ENCODE assay signal across 11 cellular contexts in the genomic region with DNA sequence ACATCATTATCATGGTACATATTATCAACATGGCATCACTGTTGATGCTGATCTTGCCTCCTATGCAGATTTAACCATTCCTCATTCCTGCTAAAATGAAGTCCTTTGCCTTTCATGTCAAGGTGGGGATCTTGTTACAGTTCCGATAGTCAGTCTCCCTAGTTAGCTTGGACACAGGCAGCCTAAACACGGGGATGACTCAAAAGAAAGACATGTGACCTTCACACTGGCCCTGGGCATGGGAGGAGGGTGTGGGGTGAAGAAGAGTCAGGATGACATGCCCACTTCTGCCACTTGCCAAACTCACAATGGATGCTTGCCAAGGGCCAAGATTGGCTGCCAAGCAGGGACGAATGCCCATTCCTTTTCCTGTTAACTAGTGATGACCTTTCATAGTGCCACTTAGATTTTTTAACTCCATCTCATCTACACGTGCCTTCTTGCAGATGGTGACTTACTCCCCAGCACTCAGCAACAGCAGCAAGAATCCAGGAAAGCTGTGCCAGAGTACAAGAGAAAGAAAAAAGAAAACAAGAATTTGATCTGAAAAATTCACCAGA. TPM values are rescaled to one million over a fixed set of nuclear protein-coding genes. Genes with fewer than 3 reads are reported as not detected.
DNase-seq lines count a peak whose midpoint lies in the region; ATAC-seq, FAIRE-seq and TF ChIP-seq lines count a peak whose summit lies in the region.
"Had no signal": no experiment of that assay in that cellular context is flagged by ENCODE, and none has a peak within 500 bp of the region (broad histone marks: within the 10 kb centered on the region; RNA-seq: fewer than 3 reads in every experiment).

No MANE protein-coding gene starts in this region.

- H3K36me3 ChIP-seq in K562 (ENCODE audit: control insufficient read depth, insufficient read depth, low read length) (no peaks in the 10 kb centered on the region), thoracic aorta (no peaks in the 10 kb centered on the region)

- H3K9ac ChIP-seq in K562 (ENCODE audit: insufficient read depth in 1 of 2, low read depth in 2 of 2, low read length in 2 of 2) = no peak overlapping the region

- H3K9me3 ChIP-seq in K562 (replicated peaks; ENCODE audit: control insufficient read depth, insufficient read depth, low read depth, low read length) (no peaks in the 10 kb centered on the region; the same call in 1 of the 2 replicates), thoracic aorta (no peaks in the 10 kb centered on the region)

- no peaks in the 10 kb centered on the region for H4K20me1 ChIP-seq in K562 (replicated peaks; ENCODE audit: control insufficient read depth, insufficient read depth, low read length)

- H3K27ac ChIP-seq in K562 (ENCODE audit: extremely low read depth, low read depth, low read length) (no peak overlapping the region), thoracic aorta (peak overlapping the region in 1 of 2 donors; percentile 14)

- in situ Hi-C loops in K562 (cut with MboI) = no loop called here

- no peak for TF ChIP-seq POLR2A in K562 (conservative IDR thresholded peaks at IDR 0.05)

- CTCF ChIA-PET in K562 (lab: Yijun Ruan, JAX; ENCODE audit: low intra/inter-chr PET ratio) = no interaction called here
- CTCF ChIA-PET in activated CD8-positive, alpha-beta T cell treated with anti-CD3 and anti-CD28 coated beads for 36 hours (lab: Charles Lee) = no interaction called here

- no peak overlapping the region for H3K27ac Mint-ChIP-seq in type B pancreatic cell
- no peak overlapping the region for H3K27ac Mint-ChIP-seq in activated CD8-positive, alpha-beta T cell treated with anti-CD3 and anti-CD28 coated beads for 36 hours
- H3K27ac Mint-ChIP-seq: activated CD4-positive, alpha-beta T cell treated with anti-CD3 and anti-CD28 coated beads, Interleukin-2, amount 10 ng/mL, durations not matched to agents 24 days and 14 days; naive thymus-derived CD8-positive, alpha-beta T cell had no signal

- FAIRE-seq in K562 (lab: Jason Lieb, UNC) = no peak

- H3K4me1 ChIP-seq in K562 (replicated peaks in 1 of 2; ENCODE audit: control insufficient read depth in 2 of 2, insufficient read depth in 2 of 2, low read length in 2 of 2) (peaks cover 0 to 3% of the 10 kb centered on the region in 2 experiments; a peak in 2 of 5 replicates), thoracic aorta (ENCODE audit: control insufficient read depth in 1 of 2, low read depth in 2 of 2) (peaks cover 6 to 24% of the 10 kb centered on the region in 2 donors)

- no peak for ATAC-seq in K562
- peak; percentile 97 for ATAC-seq in left ventricle myocardium superior
- peak; percentile 25 for ATAC-seq in thoracic aorta (ENCODE audit: insufficient number of reproducible peaks, low FRiP score, low read depth)
- ATAC-seq in activated CD8-positive, alpha-beta T cell treated with anti-CD3 and anti-CD28 coated beads for 36 hours = no peak
- ATAC-seq: naive thymus-derived CD8-positive, alpha-beta T cell had no signal

- no peaks in the 10 kb centered on the region for H3K79me2 ChIP-seq in K562 (ENCODE audit: control insufficient read depth, insufficient read depth, low read length)

- TF ChIP-seq EP300 in Ishikawa (IDR thresholded peaks at IDR 0.05; ENCODE audit: borderline replicate concordance) (no peak), K562 (IDR thresholded peaks at IDR 0.05; ENCODE audit: low read length) (no peak)

- H3K4me1 Mint-ChIP-seq in type B pancreatic cell (ENCODE audit: unreplicated experiment) = peaks cover 9% of the 10 kb centered on the region
- H3K4me1 Mint-ChIP-seq in activated CD8-positive, alpha-beta T cell treated with anti-CD3 and anti-CD28 coated beads for 36 hours (ENCODE audit: low read depth) = no peaks in the 10 kb centered on the region

- intact Hi-C loops in K562 (cut with micrococcal nuclease) (no loop called here), left ventricle myocardium superior (cut with micrococcal nuclease) (no loop called here)
- intact Hi-C loops in activated CD8-positive, alpha-beta T cell treated with anti-CD3 and anti-CD28 coated beads for 36 hours (cut with micrococcal nuclease) = no loop called here

- TF ChIP-seq RAD21 in Ishikawa (IDR thresholded peaks at IDR 0.05; ENCODE audit: low read depth) (no peak), K562 (CRISPR knock-in tag; conservative IDR thresholded peaks at IDR 0.05 in 1 of 2, IDR thresholded peaks at IDR 0.05 in 1 of 2) (no peak)

- H3K27me3 ChIP-seq in K562 (ENCODE audit: control insufficient read depth in 2 of 2, insufficient read depth in 2 of 2, low read length in 2 of 2) (peaks cover 0 to 8% of the 10 kb centered on the region in 2 experiments; a peak in 1 of 5 replicates), thoracic aorta (replicated peaks; ENCODE audit: insufficient read depth) (no peaks in the 10 kb centered on the region)

- H3K4me2 ChIP-seq in K562 (ENCODE audit: insufficient read depth, low read length) = no peak overlapping the region

- TF ChIP-seq CTCF in K562 (IDR thresholded peaks at IDR 0.05 in 2 of 3, conservative IDR thresholded peaks at IDR 0.05 in 1 of 3; ENCODE audit: insufficient read depth in 2 of 3, low read depth in 1 of 3, low read length in 3 of 3) (no peak), thoracic aorta (IDR thresholded peaks at IDR 0.05) (no peak), type B pancreatic cell (conservative IDR thresholded peaks at IDR 0.05) (no peak)
- TF ChIP-seq CTCF in activated CD8-positive, alpha-beta T cell treated with anti-CD3 and anti-CD28 coated beads for 36 hours (IDR thresholded peaks at IDR 0.05) = no peak

- no TSS peak for BruUV-seq in K562 (replicated peaks; lab: Mats Ljungman, UMichigan)

- H3K4me3 ChIP-seq in K562 (no peak overlapping the region), thoracic aorta (peak overlapping the region; percentile 18)

- H3K9me1 ChIP-seq in K562 (ENCODE audit: control insufficient read depth, insufficient read depth, low read length) = no peaks in the 10 kb centered on the region

- POLR2A ChIA-PET in K562 (lab: Yijun Ruan, JAX) = no interaction called here
- POLR2A ChIA-PET in activated CD8-positive, alpha-beta T cell treated with anti-CD3 and anti-CD28 coated beads for 36 hours (lab: Charles Lee) = no interaction called here

- DNase-seq in K562 (ENCODE audit: extremely low read depth in 1 of 4, low spot score in 3 of 4) (no peak), left ventricle myocardium superior (peak; percentile 80), thoracic aorta (ENCODE audit: low spot score) (no peak), type B pancreatic cell (ENCODE audit: extremely low spot score, unreplicated experiment) (no peak), mesenteric fat pad (ENCODE audit: low spot score) (no peak)
- DNase-seq in activated CD4-positive, alpha-beta T cell treated with anti-CD3 and anti-CD28 coated beads, Interleukin-2, amount 50 U/mL, for 48 hours = no peak
- no peak for DNase-seq in activated CD8-positive, alpha-beta T cell treated with anti-CD3 and anti-CD28 coated beads for 36 hours
- DNase-seq: activated CD4-positive, alpha-beta T cell treated with anti-CD3 and anti-CD28 coated beads, Interleukin-2, amount 10 ng/mL, durations not matched to agents 24 days and 14 days; naive thymus-derived CD8-positive, alpha-beta T cell; NCI-H2227 treated with DMSO at 0.1 percent for 48 hours had no signal

- no peaks in the 10 kb centered on the region for H3K9me3 Mint-ChIP-seq in type B pancreatic cell
- H3K9me3 Mint-ChIP-seq in activated CD8-positive, alpha-beta T cell treated with anti-CD3 and anti-CD28 coated beads for 36 hours = no peaks in the 10 kb centered on the region
- H3K9me3 Mint-ChIP-seq: activated CD4-positive, alpha-beta T cell treated with anti-CD3 and anti-CD28 coated beads, Interleukin-2, amount 10 ng/mL, durations not matched to agents 24 days and 14 days; naive thymus-derived CD8-positive, alpha-beta T cell had no signal

- no peaks in the 10 kb centered on the region for H3K36me3 Mint-ChIP-seq in type B pancreatic cell
- no peaks in the 10 kb centered on the region for H3K36me3 Mint-ChIP-seq in activated CD8-positive, alpha-beta T cell treated with anti-CD3 and anti-CD28 coated beads for 36 hours (ENCODE audit: low read depth)
- H3K36me3 Mint-ChIP-seq: naive thymus-derived CD8-positive, alpha-beta T cell had no signal

- WGBS in K562 (ENCODE audit: insufficient coverage, low coverage, missing lambda C conversion rate) = 9% methylated on average over 4 of the region's 4 CpGs

- H3K4me3 Mint-ChIP-seq in type B pancreatic cell = no peak overlapping the region
- no peak overlapping the region for H3K4me3 Mint-ChIP-seq in activated CD8-positive, alpha-beta T cell treated with anti-CD3 and anti-CD28 coated beads for 36 hours
- H3K4me3 Mint-ChIP-seq: activated CD4-positive, alpha-beta T cell treated with anti-CD3 and anti-CD28 coated beads, Interleukin-2, amount 10 ng/mL, durations not matched to agents 24 days and 14 days; naive thymus-derived CD8-positive, alpha-beta T cell had no signal

- H2AFZ ChIP-seq in K562 (ENCODE audit: low read depth, low read length) = no peak overlapping the region

- peaks cover 3% of the 10 kb centered on the region for H3K27me3 Mint-ChIP-seq in type B pancreatic cell
- H3K27me3 Mint-ChIP-seq in activated CD8-positive, alpha-beta T cell treated with anti-CD3 and anti-CD28 coated beads for 36 hours = no peaks in the 10 kb centered on the region
- H3K27me3 Mint-ChIP-seq: naive thymus-derived CD8-positive, alpha-beta T cell had no signal

RNA-seq across cellular contexts. Expression of a gene that starts 13.9 kb away (rescaled TPM):
- total RNA-seq in K562 (2011; cell fraction: chromatin; rRNA removed; ENCODE audit: low replicate concordance) = 17.5 and 18.4 TPM in 2 replicates
- 26.2 and 28.7 TPM in 2 replicates for total RNA-seq in K562 (2011; cell fraction: nucleolus; rRNA removed)
- total RNA-seq in K562 (2011; cell fraction: nucleoplasm; rRNA removed) = 23.0 and 27.7 TPM in 2 replicates
- total RNA-seq in K562 (2014; rRNA removed) (13.9 TPM in 2 replicates), K562 (2014; rRNA removed; fragmentation: Illumina TruSeq; extraction: Trizol) (10.9 and 11.5 TPM in 2 replicates), K562 (2015; rRNA removed; fragmentation: Illumina TruSeq; extraction: Trizol) (4.4 and 4.6 TPM in 2 replicates), K562 (2021) (18.5 and 24.0 TPM in 2 replicates), left ventricle myocardium superior (6.2 TPM), thoracic aorta (10 to 100 TPM; 24.2 to 33.8 TPM), type B pancreatic cell (ENCODE audit: low replicate concordance) (11.3 and 13.1 TPM in 2 replicates), mesenteric fat pad (6.8 TPM)
- polyA plus RNA-seq in K562 (2011; rRNA removed) (6.9 and 13.4 TPM in 2 replicates), K562 (2014; fragmentation: Illumina TruSeq; extraction: Trizol) (16.4 and 18.0 TPM in 2 replicates), K562 (2014; fragmentation: Nextera tagmentation; extraction: Ambion mirVana) (1 to 10 TPM; 5.0 to 6.8 TPM), K562 (2014; rRNA removed) (9.8 and 11.6 TPM in 2 replicates)
- polyA plus RNA-seq in K562 (2011; cell fraction: cytosol; rRNA removed) = 7.5 and 14.3 TPM in 2 replicates
- polyA plus RNA-seq in K562 (2011; cell fraction: nucleus; rRNA removed) = 11.3 and 11.9 TPM in 2 replicates
- polyA plus RNA-seq in K562 (2012) = 8.3 and 42.0 TPM in 2 replicates
- polyA minus RNA-seq in K562 (2011; rRNA and poly(A)+ RNA removed) = 14.3 and 23.1 TPM in 2 replicates
- polyA minus RNA-seq in K562 (2011; cell fraction: cytosol; rRNA and poly(A)+ RNA removed) = 10.3 and 18.3 TPM in 2 replicates
- polyA minus RNA-seq in K562 (2011; cell fraction: nucleus; rRNA and poly(A)+ RNA removed) = 4.3 and 8.0 TPM in 2 replicates
- total RNA-seq in activated CD8-positive, alpha-beta T cell treated with anti-CD3 and anti-CD28 coated beads for 36 hours = 10 to 100 TPM; 14.6 to 14.9 TPM

Comparison
In these comparisons a context has a peak if more than half of its experiments do, and no peak if none do; other contexts are left out.
1. ATAC-seq: peak in left ventricle myocardium superior (single experiment) and thoracic aorta (single experiment); none in K562 (single experiment) and activated CD8-positive, alpha-beta T cell treated with anti-CD3 and anti-CD28 coated beads for 36 hours (single experiment).